16 cellular contexts compared by ENCODE assay signal in genomic region chr2:169184074-169184473, GRCh38.
DNase-seq lines count a peak whose midpoint lies in the region; ATAC-seq and TF ChIP-seq lines count a peak whose summit lies in the region.
"Had no signal": no experiment of that assay in that cellular context is flagged by ENCODE, and none has a peak within 500 bp of the region (broad histone marks: within the 10 kb centered on the region; RNA-seq: fewer than 3 reads in every experiment).

No MANE protein-coding gene starts in this region.

- peaks cover 0 to 38% of the 10 kb centered on the region in 2 experiments; a peak in 1 of 3 replicates for H3K36me3 ChIP-seq in HEK293 (ENCODE audit: control insufficient read depth in 2 of 2, insufficient read depth in 1 of 2, low read length in 2 of 2)

- TF ChIP-seq CTCF in HEK293 (tag by site-specific recombination; IDR thresholded peaks at IDR 0.05) (no peak), cardiac fibroblast (IDR thresholded peaks at IDR 0.05; ENCODE audit: low read depth, low read length) (no peak)

- no peaks in the 10 kb centered on the region for H3K9me3 ChIP-seq in HEK293 (ENCODE audit: control insufficient read depth, insufficient read depth, low read depth, low read length)

- no peak for ATAC-seq in HG03521 (IDR thresholded peaks at IDR 0.05; ENCODE audit: unreplicated experiment)
- ATAC-seq in HG02840 (IDR thresholded peaks at IDR 0.05; ENCODE audit: low FRiP score, unreplicated experiment): no peak
- no peak for ATAC-seq in HG02763 (IDR thresholded peaks at IDR 0.05; ENCODE audit: unreplicated experiment)

- DNase-seq in RKO (ENCODE audit: low spot score) (peak; percentile 39), cardiac fibroblast (ENCODE audit: low read depth in 2 of 2) (peak; percentile 7 to 51), kidney tubule cell (ENCODE audit: low spot score) (peak; percentile 19), SHP77 (lab: John Stamatoyannopoulos, UW) (no peak)
- DNase-seq: ACHN, AML-193, HFFc6, MV-4-11, NCI-H1417 treated with DMSO at 0.1 percent for 48 hours, NCI-H2029, NCI-H510A treated with DMSO at 0.1 percent for 48 hours, Right ventricle myocardium superior had no signal

- H3K4me3 ChIP-seq in HEK293 (ENCODE audit: low read depth, low read length) (no peak overlapping the region), cardiac fibroblast (replicated peaks in 1 of 2; ENCODE audit: low read depth in 2 of 2, low read length in 2 of 2) (no peak overlapping the region)

- peaks cover 3% of the 10 kb centered on the region; the same call in 1 of the 2 replicates for H3K4me1 ChIP-seq in HEK293 (ENCODE audit: control insufficient read depth, insufficient read depth, low read length)

- CTCF ChIA-PET in HEK293 (lab: Yijun Ruan, JAX): interaction anchor here (0.5 to 0.6 kb wide), 4 partner anchors 15 to 47 kb away, joined by 3 to 4 read pairs (median 3); no protein-coding TSS in a partner anchor

- POLR2A ChIA-PET in HEK293 (lab: Yijun Ruan, JAX): no interaction called here

- no peak overlapping the region for H3K27ac ChIP-seq in HEK293 (ENCODE audit: extremely low read depth, low read depth, low read length)

TF ChIP-seq in HEK293, 187 proteins besides CTCF, POLR2A, EP300 and RAD21:
- peak; percentile 59; the same call in 1 of the 2 replicates for TF ChIP-seq ZNF677 (tag by site-specific recombination; IDR thresholded peaks at IDR 0.05)
- no peak for TF ChIP-seq ZNF138 (tag by site-specific recombination; IDR thresholded peaks at IDR 0.05; ENCODE audit: borderline replicate concordance)

Comparison
In these comparisons a context has a peak if more than half of its experiments do, and no peak if none do; other contexts are left out.
1. DNase-seq: peak in RKO (single experiment), cardiac fibroblast (2 of 2) and kidney tubule cell (single experiment); none in SHP77 (0 of 2).